ENCODE assay signal across 20 cellular contexts in genomic region chr6:146946559-146946958, GRCh38.
DNase-seq lines count a peak whose midpoint lies in the region; ATAC-seq and TF ChIP-seq lines count a peak whose summit lies in the region.
"Had no signal": no experiment of that assay in that cellular context is flagged by ENCODE, and none has a peak within 500 bp of the region (broad histone marks: within the 10 kb centered on the region; RNA-seq: fewer than 3 reads in every experiment).

No MANE protein-coding gene starts in this region.

- no peaks in the 10 kb centered on the region for H3K27me3 ChIP-seq in OCI-LY3 (ENCODE audit: low read depth, low read length)
- H3K27me3 ChIP-seq in left ventricle myocardium inferior (ENCODE audit: low read depth), result no peaks in the 10 kb centered on the region

- H3K4me3 ChIP-seq in OCI-LY3 (ENCODE audit: low read length) (no peak overlapping the region), left ventricle myocardium inferior (no peak overlapping the region)
- H3K4me3 ChIP-seq: PC-9 had no signal

- H3K79me2 ChIP-seq in OCI-LY3 (ENCODE audit: low read length), result no peaks in the 10 kb centered on the region

- H3K9ac ChIP-seq in OCI-LY3 (ENCODE audit: low read length), result no peak overlapping the region

- peaks cover 7% of the 10 kb centered on the region for H3K4me1 ChIP-seq in OCI-LY3 (ENCODE audit: low read length)
- H3K4me1 ChIP-seq in left ventricle myocardium inferior, result no peaks in the 10 kb centered on the region

- peak; percentile 52 for DNase-seq in fibroblast of peridontal ligament (ENCODE audit: extremely low read depth)
- DNase-seq in left lobe of liver (ENCODE audit: low spot score), result no peak
- no peak for DNase-seq in left ventricle myocardium inferior
- DNase-seq: GDM1, H7, KBM-7, MM.1S, NCI-H1048, NCI-H1417 treated with DMSO at 0.1 percent for 48 hours, NCI-H187, NCI-H2107, NCI-H446 treated with DMSO at 0.1 percent for 48 hours, NCI-H526 treated with DMSO at 0.1 percent for 48 hours, PC-9 had no signal

- TF ChIP-seq CTCF in OCI-LY3 (IDR thresholded peaks at IDR 0.05; ENCODE audit: low read depth, low read length), result no peak
- TF ChIP-seq CTCF in left ventricle myocardium inferior (IDR thresholded peaks at IDR 0.05; ENCODE audit: borderline replicate concordance), result no peak

- H3K27ac ChIP-seq in OCI-LY3 (ENCODE audit: low read length), result no peak overlapping the region
- H3K27ac ChIP-seq in left ventricle myocardium inferior (replicated peaks), result no peak overlapping the region
- H3K27ac ChIP-seq: PC-9 had no signal

- no peaks in the 10 kb centered on the region for H4K20me1 ChIP-seq in OCI-LY3 (ENCODE audit: insufficient read depth, low read length)

- no peaks in the 10 kb centered on the region for H3K9me3 ChIP-seq in OCI-LY3 (ENCODE audit: insufficient read depth, low read length)
- peaks cover 11% of the 10 kb centered on the region for H3K9me3 ChIP-seq in left ventricle myocardium inferior (replicated peaks)

- H3K36me3 ChIP-seq in OCI-LY3 (replicated peaks; ENCODE audit: low read depth, low read length) (no peaks in the 10 kb centered on the region), left ventricle myocardium inferior (no peaks in the 10 kb centered on the region)

- intact Hi-C loops in left ventricle myocardium inferior (cut with micrococcal nuclease), result no loop called here

- ATAC-seq in GM18511 (IDR thresholded peaks at IDR 0.05; ENCODE audit: unreplicated experiment), result peak; percentile 37
- ATAC-seq in GM21786 (IDR thresholded peaks at IDR 0.05; ENCODE audit: unreplicated experiment), result peak; percentile 43
- ATAC-seq in HG03097 (IDR thresholded peaks at IDR 0.05; ENCODE audit: low FRiP score, unreplicated experiment), result no peak
- ATAC-seq in left lobe of liver, result no peak
- ATAC-seq in HG02763 (IDR thresholded peaks at IDR 0.05; ENCODE audit: unreplicated experiment), result no peak
- ATAC-seq: HepG2 had no signal

- 0 out of 2 replicates have a peak overlapping the region, but pooled peaks have one; percentile 4 for H3K4me2 ChIP-seq in OCI-LY3 (ENCODE audit: low read length)
- H3K4me2 ChIP-seq: PC-9 had no signal

- H2AFZ ChIP-seq in OCI-LY3 (ENCODE audit: low read depth, low read length), result no peak overlapping the region
- H2AFZ ChIP-seq: PC-9 had no signal

Comparison
In these comparisons a context has a peak if more than half of its experiments do, and no peak if none do; other contexts are left out.
1. ATAC-seq: peak in GM18511 (single experiment) and GM21786 (single experiment); none in HG03097 (single experiment), left lobe of liver (single experiment) and HG02763 (single experiment).